Comparison of ENCODE assay signal across 9 cellular contexts in genomic region chr18:63339920-63340484, GRCh38. TPM values are rescaled to one million over a fixed set of nuclear protein-coding genes. Genes with fewer than 3 reads are reported as not detected.
DNase-seq lines count a peak whose midpoint lies in the region; ATAC-seq and TF ChIP-seq lines count a peak whose summit lies in the region.
"Had no signal": no experiment of that assay in that cellular context is flagged by ENCODE, and none has a peak within 500 bp of the region (broad histone marks: within the 10 kb centered on the region; RNA-seq: fewer than 3 reads in every experiment).

No MANE protein-coding gene starts in this region.

- H3K27me3 Mint-ChIP-seq in memory B cell = no peaks in the 10 kb centered on the region

- H3K4me2 ChIP-seq in mammary epithelial cell (ENCODE audit: insufficient read depth, low read depth, low read length) = no peak overlapping the region

- H3K27ac Mint-ChIP-seq in memory B cell = no peak overlapping the region

- H2AFZ ChIP-seq in mammary epithelial cell (ENCODE audit: low read depth, low read length) = no peak overlapping the region

- H3K36me3 ChIP-seq in HEK293 (ENCODE audit: control insufficient read depth in 2 of 2, insufficient read depth in 1 of 2, low read length in 2 of 2) (peaks cover 72 to 76% of the 10 kb centered on the region in 2 experiments), mammary epithelial cell (ENCODE audit: insufficient read depth, low read length) (peaks cover 28% of the 10 kb centered on the region)

- H3K4me1 ChIP-seq in HEK293 (ENCODE audit: control insufficient read depth, insufficient read depth, low read length) (no peaks in the 10 kb centered on the region), mammary epithelial cell (ENCODE audit: insufficient read depth, low read length) (peaks cover 16% of the 10 kb centered on the region)
- H3K4me1 ChIP-seq: pancreas had no signal

- TF ChIP-seq CTCF in HEK293 (tag by site-specific recombination; IDR thresholded peaks at IDR 0.05) (0 out of 2 replicates have a peak, but pooled peaks have one; percentile 14), mammary epithelial cell (conservative IDR thresholded peaks at IDR 0.05 in 1 of 2, IDR thresholded peaks at IDR 0.05 in 1 of 2; ENCODE audit: extremely low read depth in 1 of 2, insufficient read depth in 1 of 2, low read depth in 1 of 2, low read length in 2 of 2) (peak; percentile 48 to 53)

- H3K27me3 ChIP-seq in mammary epithelial cell (ENCODE audit: insufficient read depth, low read length) = no peaks in the 10 kb centered on the region
- H3K27me3 ChIP-seq: pancreas had no signal

- dilution Hi-C loops in mammary epithelial cell (cut with HindIII; ENCODE audit: low sequenced_read_pairs) = no loop called here

- H3K4me3 ChIP-seq in HEK293 (ENCODE audit: low read depth, low read length) (no peak overlapping the region), mammary epithelial cell (replicated peaks in 1 of 3; ENCODE audit: insufficient read depth in 1 of 3, low read depth in 2 of 3, low read length in 3 of 3) (no peak overlapping the region)
- H3K4me3 ChIP-seq: pancreas had no signal

- H3K4me1 Mint-ChIP-seq in memory B cell = no peaks in the 10 kb centered on the region

- ATAC-seq in memory B cell (ENCODE audit: low read depth) (peak; percentile 66), esophagus mucosa (no peak), GM18505 (IDR thresholded peaks at IDR 0.05; ENCODE audit: unreplicated experiment) (no peak), HG02588 (IDR thresholded peaks at IDR 0.05; ENCODE audit: unreplicated experiment) (no peak)

- peaks cover 40% of the 10 kb centered on the region for H3K79me2 ChIP-seq in mammary epithelial cell (ENCODE audit: insufficient read depth, low read length)

- no peak overlapping the region for H3K4me3 Mint-ChIP-seq in memory B cell

- H4K20me1 ChIP-seq in mammary epithelial cell (ENCODE audit: insufficient read depth, low read length) = no peaks in the 10 kb centered on the region

- BruUV-seq in mammary epithelial cell (replicated peaks; lab: Mats Ljungman, UMichigan) = no TSS peak

- no peaks in the 10 kb centered on the region for H3K9me3 Mint-ChIP-seq in memory B cell

- in situ Hi-C loops in mammary epithelial cell (cut with MboI; ENCODE audit: low sequenced_read_pairs in 2 of 2) = no loop called here

- no peak overlapping the region for H3K9ac ChIP-seq in mammary epithelial cell (ENCODE audit: insufficient read depth, low read length)

- H3K36me3 Mint-ChIP-seq in memory B cell = peaks cover 20% of the 10 kb centered on the region

- CTCF ChIA-PET in HEK293 (lab: Yijun Ruan, JAX) (interaction anchor here (0.6 to 4.5 kb wide), 32 partner anchors 9 to 451 kb away, joined by 3 to 76 read pairs (median 4); partner anchors contain the start of gene BCL2), mammary epithelial cell (lab: Charles Lee; ENCODE audit: low non-redundant PET) (no interaction called here)

- intact Hi-C loops in mammary epithelial cell (cut with micrococcal nuclease) = loop anchor here (10.0 kb wide), 1 partner anchor 505 kb away; no protein-coding TSS in a partner anchor

- H3K27ac ChIP-seq in HEK293 (ENCODE audit: extremely low read depth, low read depth, low read length) = no peak overlapping the region
- H3K27ac ChIP-seq in mammary epithelial cell (ENCODE audit: insufficient read depth, low read depth, low read length) = no peak overlapping the region
- H3K27ac ChIP-seq: pancreas had no signal

- WGBS in mammary epithelial cell (ENCODE audit: low coverage, missing lambda C conversion rate) = 6% methylated on average over 4 of the region's 4 CpGs

- TF ChIP-seq POLR2A in GM18505 (IDR thresholded peaks at IDR 0.05; ENCODE audit: borderline replicate concordance, extremely low read depth, insufficient read depth, insufficient read length) = no peak

- POLR2A ChIA-PET in HEK293 (lab: Yijun Ruan, JAX) = no interaction called here

- DNase-seq in D341Med (ENCODE audit: low spot score) = peak; percentile 57
- DNase-seq in RPMI7951 (ENCODE audit: low read depth) = peak; percentile 14
- no peak for DNase-seq in mammary epithelial cell
- DNase-seq in memory B cell (ENCODE audit: low spot score in 2 of 2) = peak; percentile 21 to 27

- H3K9me3 ChIP-seq in HEK293 (ENCODE audit: control insufficient read depth, insufficient read depth, low read depth, low read length) (no peaks in the 10 kb centered on the region), mammary epithelial cell (replicated peaks; ENCODE audit: insufficient read depth, low read length) (no peaks in the 10 kb centered on the region)
- H3K9me3 ChIP-seq: pancreas had no signal

TF ChIP-seq in HEK293, 187 proteins besides CTCF, POLR2A, EP300 and RAD21:
- no peak for TF ChIP-seq ZSCAN5A (tag by site-specific recombination; IDR thresholded peaks at IDR 0.05)
- TF ChIP-seq ZNF654 (tag by site-specific recombination; IDR thresholded peaks at IDR 0.05; ENCODE audit: low read depth) = peak; percentile 36

RNA-seq across cellular contexts. Expression of gene BCL2, which starts 20.4 kb away (rescaled TPM):
- 0.84 and 1.4 TPM in 2 replicates for total RNA-seq in RPMI7951 (2014; rRNA removed; shearing (Covaris generic))
- total RNA-seq in mammary epithelial cell (1 to 10 TPM in 1 of 2 donors, under 1 TPM in 1; 0.83 to 1.6 TPM), esophagus mucosa (2.3 TPM)
- 0.37 TPM for polyA plus RNA-seq in mammary epithelial cell
- 0.67 TPM for polyA minus RNA-seq in mammary epithelial cell

RNA-seq across cellular contexts. Expression of gene KDSR, which starts 27.0 kb away (rescaled TPM):
- total RNA-seq in RPMI7951 (2014; rRNA removed; shearing (Covaris generic)) = 17.1 and 20.8 TPM in 2 replicates
- total RNA-seq in mammary epithelial cell (100 to 1,000 TPM in 1 of 2 donors, 10 to 100 TPM in 1; 65.7 to 101 TPM), esophagus mucosa (37.8 TPM)
- polyA plus RNA-seq in mammary epithelial cell = 61.5 TPM
- 126 TPM for polyA minus RNA-seq in mammary epithelial cell
